In genomic region chr16:84963046-84963445, GRCh38 we compare ENCODE assay signal across 24 cellular contexts.
"Had no signal": no experiment of that assay in that cellular context is flagged by ENCODE, and none has a peak within 500 bp of the region (broad histone marks: within the 10 kb centered on the region; RNA-seq: fewer than 3 reads in every experiment).

No MANE protein-coding gene starts in this region.

- H3K27ac ChIP-seq: ascending aorta, brain microvascular endothelial cell, heart right ventricle, lower lobe of right lung, stomach, suprapubic skin, transverse colon, uterus, WERI-Rb-1 had no signal

- H3K4me3 Mint-ChIP-seq: activated naive CD4-positive, alpha-beta T cell treated with anti-CD3 and anti-CD28 coated beads, Interleukin-2, amount 50 U/mL, for 24 hours; naive thymus-derived CD8-positive, alpha-beta T cell had no signal

- H3K36me3 ChIP-seq: ascending aorta, brain microvascular endothelial cell, heart right ventricle, lower lobe of right lung, stomach, suprapubic skin, transverse colon, uterus, WERI-Rb-1 had no signal

- H3K9me3 ChIP-seq: ascending aorta, heart right ventricle, lower lobe of right lung, stomach, suprapubic skin, transverse colon, uterus had no signal

- H3K4me1 Mint-ChIP-seq: activated naive CD4-positive, alpha-beta T cell treated with anti-CD3 and anti-CD28 coated beads, Interleukin-2, amount 50 U/mL, for 24 hours had no signal

- H3K27ac Mint-ChIP-seq: activated naive CD4-positive, alpha-beta T cell treated with anti-CD3 and anti-CD28 coated beads, Interleukin-2, amount 50 U/mL, for 24 hours had no signal

- H3K4me1 ChIP-seq: ascending aorta, heart right ventricle, lower lobe of right lung, suprapubic skin, transverse colon, uterus had no signal

- H3K36me3 Mint-ChIP-seq: activated naive CD4-positive, alpha-beta T cell treated with anti-CD3 and anti-CD28 coated beads, Interleukin-2, amount 50 U/mL, for 24 hours; naive thymus-derived CD8-positive, alpha-beta T cell had no signal

- DNase-seq: activated CD4-positive, alpha-beta T cell treated with anti-CD3 and anti-CD28 coated beads for 1 hour; activated gamma-delta T cell treated with Interleukin-2 at 50 U/mL for 16 hours; activated T-cell treated with anti-CD3 and anti-CD28 coated beads, Interleukin-2, amount 50 U/mL, for 1 hour; brain microvascular endothelial cell; caudate nucleus; dermis blood vessel endothelial cell; effector CD8-positive, alpha-beta T cell; erythroblast; foreskin fibroblast; kidney; lower lobe of right lung; mesendoderm; naive thymus-derived CD8-positive, alpha-beta T cell; nucleus accumbens; stimulated activated CD4-positive, alpha-beta T cell treated with anti-CD3 and anti-CD28 coated beads, Interleukin-4, amount 100 ng/mL, for 4 hours; stomach; SW 1271; transverse colon; uterus; WERI-Rb-1 had no signal

- H3K27me3 Mint-ChIP-seq: activated naive CD4-positive, alpha-beta T cell treated with anti-CD3 and anti-CD28 coated beads, Interleukin-2, amount 50 U/mL, for 24 hours had no signal

- H3K27me3 ChIP-seq: ascending aorta, brain microvascular endothelial cell, stomach, transverse colon, uterus had no signal

- H3K9me3 Mint-ChIP-seq: activated naive CD4-positive, alpha-beta T cell treated with anti-CD3 and anti-CD28 coated beads, Interleukin-2, amount 50 U/mL, for 24 hours; naive thymus-derived CD8-positive, alpha-beta T cell had no signal

- H3K4me3 ChIP-seq: ascending aorta, heart right ventricle, lower lobe of right lung, stomach, suprapubic skin, transverse colon, uterus had no signal
